ENCODE assay signal across 9 cellular contexts in genomic region chr17:82358467-82359350, GRCh38. TPM values are rescaled to one million over a fixed set of nuclear protein-coding genes. Genes with fewer than 3 reads are reported as not detected.
DNase-seq lines count a peak whose midpoint lies in the region; ATAC-seq and TF ChIP-seq lines count a peak whose summit lies in the region.
"Had no signal": no experiment of that assay in that cellular context is flagged by ENCODE, and none has a peak within 500 bp of the region (broad histone marks: within the 10 kb centered on the region; RNA-seq: fewer than 3 reads in every experiment).

Gene TEX19, plus strand, starts transcription at chr17:82359247. Its CDS starts 2,904 bp downstream, at chr17:82362151.

- H3K27ac Mint-ChIP-seq in activated CD4-positive, alpha-beta T cell treated with anti-CD3 and anti-CD28 coated beads for 36 hours: peak within 1 kb of the TSS; percentile 63
- no peak within 1 kb of the TSS for H3K27ac Mint-ChIP-seq in osteocyte (ENCODE audit: unreplicated experiment)

- peaks cover 12% of the 10 kb centered on the region for H3K27me3 Mint-ChIP-seq in activated CD4-positive, alpha-beta T cell treated with anti-CD3 and anti-CD28 coated beads for 36 hours
- peaks cover 19% of the 10 kb centered on the region for H3K27me3 Mint-ChIP-seq in osteocyte (ENCODE audit: unreplicated experiment)

- intact Hi-C loops in activated CD4-positive, alpha-beta T cell treated with anti-CD3 and anti-CD28 coated beads for 36 hours (cut with DNase I, micrococcal nuclease): no loop called here
- intact Hi-C loops in posterior cingulate gyrus (cut with DNase I): loop anchor here (10.0 kb wide), 1 partner anchor 196 kb away; no protein-coding TSS in a partner anchor

- peak within 1 kb of the TSS; percentile 90 for H3K27ac ChIP-seq in SK-N-MC

- CTCF ChIA-PET in activated CD4-positive, alpha-beta T cell treated with anti-CD3 and anti-CD28 coated beads for 36 hours (lab: Charles Lee): interaction anchor here (0.8 to 1.7 kb wide), 6 partner anchors 9 to 103 kb away, joined by 3 to 11 read pairs (median 4); no protein-coding TSS in a partner anchor

- H3K36me3 ChIP-seq in SK-N-MC (ENCODE audit: insufficient read depth, low read length): no peaks in the 10 kb centered on the region

- ATAC-seq in activated CD4-positive, alpha-beta T cell treated with anti-CD3 and anti-CD28 coated beads for 36 hours: peak; percentile 87

- POLR2A ChIA-PET in activated CD4-positive, alpha-beta T cell treated with anti-CD3 and anti-CD28 coated beads for 36 hours (lab: Charles Lee): no interaction called here

- H3K9me3 Mint-ChIP-seq in activated CD4-positive, alpha-beta T cell treated with anti-CD3 and anti-CD28 coated beads for 36 hours (ENCODE audit: low read depth): peaks cover 3% of the 10 kb centered on the region
- no peaks in the 10 kb centered on the region for H3K9me3 Mint-ChIP-seq in osteocyte (ENCODE audit: unreplicated experiment)

- peak; percentile 14 for TF ChIP-seq CTCF in osteocyte (IDR thresholded peaks at IDR 0.05)

- peaks cover 8% of the 10 kb centered on the region for H3K4me1 Mint-ChIP-seq in activated CD4-positive, alpha-beta T cell treated with anti-CD3 and anti-CD28 coated beads for 36 hours
- peaks cover 4% of the 10 kb centered on the region for H3K4me1 Mint-ChIP-seq in osteocyte (ENCODE audit: unreplicated experiment)

- no peaks in the 10 kb centered on the region for H3K9me3 ChIP-seq in SK-N-MC (ENCODE audit: low read depth, low read length)

- H3K36me3 Mint-ChIP-seq in activated CD4-positive, alpha-beta T cell treated with anti-CD3 and anti-CD28 coated beads for 36 hours (ENCODE audit: low read depth): no peaks in the 10 kb centered on the region
- no peaks in the 10 kb centered on the region for H3K36me3 Mint-ChIP-seq in osteocyte (ENCODE audit: unreplicated experiment)

- H3K4me3 Mint-ChIP-seq in activated CD4-positive, alpha-beta T cell treated with anti-CD3 and anti-CD28 coated beads for 36 hours: no peak within 1 kb of the TSS
- no peak within 1 kb of the TSS for H3K4me3 Mint-ChIP-seq in osteocyte (ENCODE audit: unreplicated experiment)

- DNase-seq in activated CD4-positive, alpha-beta T cell treated with anti-CD3 and anti-CD28 coated beads for 36 hours: peak; percentile 40
- no peak for DNase-seq in activated CD4-positive, alpha-beta T cell treated with anti-CD3 and anti-CD28 coated beads, Interleukin-2, amount 50 U/mL, for 1 hour
- peak; percentile 31 to 44 for DNase-seq in Kasumi-1 (lab: John Stamatoyannopoulos, UW)
- no peak for DNase-seq in SK-N-MC (ENCODE audit: low read depth, low spot score)
- DNase-seq in osteocyte (ENCODE audit: extremely low spot score, unreplicated experiment): no peak
- DNase-seq in GM03348 (ENCODE audit: low spot score): no peak
- no peak for DNase-seq in posterior cingulate gyrus
- DNase-seq in activated CD8-positive, alpha-beta memory T cell treated with anti-CD3 and anti-CD28 coated beads, Interleukin-2, amount 50 U/mL, for 48 hours: no peak
- DNase-seq: NCI-H187 had no signal

- no peak within 1 kb of the TSS for H3K4me3 ChIP-seq in SK-N-MC

- H3K9ac ChIP-seq in SK-N-MC (ENCODE audit: insufficient read length): no peak within 1 kb of the TSS

RNA-seq across cellular contexts. Expression of gene TEX19, which starts in this region (rescaled TPM):
- total RNA-seq in activated CD4-positive, alpha-beta T cell treated with anti-CD3 and anti-CD28 coated beads for 36 hours: not detected
- total RNA-seq in osteocyte: not detected in 2 replicates

Comparison
In these comparisons a context has a peak if more than half of its experiments do, and no peak if none do; other contexts are left out.
1. Peak in DNase-seq and ATAC-seq in activated CD4-positive, alpha-beta T cell treated with anti-CD3 and anti-CD28 coated beads for 36 hours; RNA of the gene not detected or under 1 TPM.
2. DNase-seq: peak in Kasumi-1 (2 of 2); none in activated CD4-positive, alpha-beta T cell treated with anti-CD3 and anti-CD28 coated beads, Interleukin-2, amount 50 U/mL, for 1 hour (single experiment), SK-N-MC (single experiment), osteocyte (single experiment), GM03348 (single experiment), posterior cingulate gyrus (0 of 10) and activated CD8-positive, alpha-beta memory T cell treated with anti-CD3 and anti-CD28 coated beads, Interleukin-2, amount 50 U/mL, for 48 hours (single experiment).